ENCODE assay signal across 8 cellular contexts in the genomic region with DNA sequence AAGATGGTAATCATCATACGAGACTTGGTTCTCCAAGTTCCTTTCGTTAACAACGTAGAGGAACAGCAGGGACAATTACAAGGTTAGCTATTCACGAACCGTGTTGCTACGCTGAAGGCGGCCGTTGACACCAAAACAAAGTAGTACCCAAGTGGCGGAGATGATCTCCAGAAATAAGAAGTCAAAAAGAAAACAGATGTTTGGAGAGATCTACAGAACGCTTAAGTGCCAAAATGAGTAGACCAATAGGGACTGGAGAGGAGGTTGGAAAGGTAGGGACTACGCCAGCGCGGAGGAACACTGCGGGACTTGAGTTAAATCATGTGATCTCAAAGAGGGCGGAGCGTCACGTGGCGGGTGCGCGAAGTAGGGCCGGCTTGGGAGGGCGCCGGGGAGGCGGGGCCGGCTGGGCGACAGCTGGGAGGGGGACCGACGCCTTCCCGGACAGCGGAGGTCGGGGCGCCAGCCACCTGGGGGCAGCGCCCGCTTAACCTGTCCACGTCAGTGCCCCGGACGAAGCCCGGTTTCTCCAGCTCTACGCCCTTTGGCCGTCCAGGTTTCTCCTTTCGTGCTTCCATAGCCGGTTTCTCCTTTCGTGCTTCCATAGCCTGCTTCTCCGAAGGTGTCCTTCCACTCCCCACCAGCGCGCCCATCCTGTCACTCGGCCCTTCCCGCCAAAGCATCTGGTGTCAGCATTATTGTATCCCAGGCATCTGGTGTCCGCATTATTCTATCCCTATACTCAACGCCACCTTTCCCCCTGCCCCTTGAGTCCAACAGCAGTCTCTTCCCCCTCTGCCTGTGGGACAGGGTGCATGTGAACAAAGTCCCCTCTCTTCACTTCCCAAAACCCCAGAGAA. TPM values are rescaled to one million over a fixed set of nuclear protein-coding genes. Genes with fewer than 3 reads are reported as not detected.
DNase-seq lines count a peak whose midpoint lies in the region; ATAC-seq and TF ChIP-seq lines count a peak whose summit lies in the region.

No MANE protein-coding gene starts in this region.

- peaks cover 53% of the 10 kb centered on the region for H3K36me3 Mint-ChIP-seq in activated CD4-positive, alpha-beta T cell treated with anti-CD3 and anti-CD28 coated beads, Interleukin-2, amount 10 ng/mL, durations not matched to agents 7 days and 5 days (ENCODE audit: low read depth)
- peaks cover 90% of the 10 kb centered on the region for H3K36me3 Mint-ChIP-seq in dendritic cell treated with granulocyte-macrophage colony-stimulating factor and Interleukin-4, amounts not matched to agents 40 ng/mL and 50 ng/mL, for 4 days (ENCODE audit: low read depth)

- H3K36me3 ChIP-seq in left lung: peaks cover 0 to 50% of the 10 kb centered on the region in 2 donors

- ATAC-seq in HG03378 (IDR thresholded peaks at IDR 0.05; ENCODE audit: unreplicated experiment) (peak; percentile 39), left lung (peak; percentile 65)

- peak; percentile 82 for DNase-seq in AG04449 (ENCODE audit: low read depth, low spot score)
- peak; percentile 53 for DNase-seq in NCI-H524 treated with DMSO at 0.1 percent for 48 hours (lab: John Stamatoyannopoulos, UW)
- peak; percentile 94 for DNase-seq in activated CD4-positive, alpha-beta T cell treated with anti-CD3 and anti-CD28 coated beads, Interleukin-2, amount 10 ng/mL, durations not matched to agents 7 days and 5 days
- DNase-seq in left lung: peak; percentile 96
- peak; percentile 92 to 93 for DNase-seq in stimulated activated CD4-positive, alpha-beta T cell treated with anti-CD3 and anti-CD28 coated beads, Interleukin-2, amount 100 ng/mL, for 24 hours

- peak overlapping the region; percentile 96 to 97 for H3K27ac ChIP-seq in left lung

- peak overlapping the region; percentile 93 for H3K27ac Mint-ChIP-seq in activated CD4-positive, alpha-beta T cell treated with anti-CD3 and anti-CD28 coated beads, Interleukin-2, amount 10 ng/mL, durations not matched to agents 7 days and 5 days
- peak overlapping the region; percentile 98 for H3K27ac Mint-ChIP-seq in dendritic cell treated with granulocyte-macrophage colony-stimulating factor and Interleukin-4, amounts not matched to agents 40 ng/mL and 50 ng/mL, for 4 days

- H3K4me3 ChIP-seq in AG04449 (ENCODE audit: low read depth, low read length): peak overlapping the region; percentile 96
- H3K4me3 ChIP-seq in left lung: peak overlapping the region; percentile 91 to 99

- H3K27me3 Mint-ChIP-seq in activated CD4-positive, alpha-beta T cell treated with anti-CD3 and anti-CD28 coated beads, Interleukin-2, amount 10 ng/mL, durations not matched to agents 7 days and 5 days: no peaks in the 10 kb centered on the region
- no peaks in the 10 kb centered on the region for H3K27me3 Mint-ChIP-seq in dendritic cell treated with granulocyte-macrophage colony-stimulating factor and Interleukin-4, amounts not matched to agents 40 ng/mL and 50 ng/mL, for 4 days

- no peaks in the 10 kb centered on the region for H3K9me3 Mint-ChIP-seq in activated CD4-positive, alpha-beta T cell treated with anti-CD3 and anti-CD28 coated beads, Interleukin-2, amount 10 ng/mL, durations not matched to agents 7 days and 5 days
- H3K9me3 Mint-ChIP-seq in dendritic cell treated with granulocyte-macrophage colony-stimulating factor and Interleukin-4, amounts not matched to agents 40 ng/mL and 50 ng/mL, for 4 days: no peaks in the 10 kb centered on the region

- peaks cover 17 to 38% of the 10 kb centered on the region in 2 donors for H3K4me1 ChIP-seq in left lung

- CTCF ChIA-PET in AG04449 (lab: Yijun Ruan, JAX): interaction anchor here (0.8 to 2.6 kb wide), 5 partner anchors 19 to 318 kb away, joined by 3 to 12 read pairs (median 3); no protein-coding TSS in a partner anchor
- CTCF ChIA-PET in activated CD4-positive, alpha-beta T cell treated with anti-CD3 and anti-CD28 coated beads, Interleukin-2, amount 10 ng/mL, durations not matched to agents 7 days and 5 days (lab: Charles Lee): interaction anchor here (1.5 to 3.3 kb wide), 4 partner anchors 8 to 194 kb away, joined by 5 to 20 read pairs (median 12); a partner anchor contains a TSS

- TF ChIP-seq CTCF in AG04449 (IDR thresholded peaks at IDR 0.05; ENCODE audit: insufficient read depth, low read length, missing control alignments) (no peak), left lung (IDR thresholded peaks at IDR 0.05) (no peak)

- in situ Hi-C loops in GM18951 (cut with MboI; ENCODE audit: low sequenced_read_pairs, unreplicated experiment): no loop called here

- intact Hi-C loops in dendritic cell treated with granulocyte-macrophage colony-stimulating factor and Interleukin-4, amounts not matched to agents 40 ng/mL and 50 ng/mL, for 4 days (cut with micrococcal nuclease): loop anchor here (1.0 to 5.0 kb wide), 2 partner anchors 9 to 39 kb away; a partner anchor contains a TSS
- intact Hi-C loops in left lung (cut with DNase I): no loop called here

- peak; percentile 58 for TF ChIP-seq POLR2A in GM18951 (IDR thresholded peaks at IDR 0.05; ENCODE audit: extremely low read depth, insufficient read depth, insufficient read length)

- H3K9me3 ChIP-seq in left lung: no peaks in the 10 kb centered on the region

- H3K27me3 ChIP-seq in left lung: no peaks in the 10 kb centered on the region

- POLR2A ChIA-PET in AG04449 (lab: Yijun Ruan, JAX): interaction anchor here (0.6 to 2.0 kb wide), 4 partner anchors 9 to 106 kb away, joined by 3 to 11 read pairs (median 3); a partner anchor contains a TSS
- POLR2A ChIA-PET in activated CD4-positive, alpha-beta T cell treated with anti-CD3 and anti-CD28 coated beads, Interleukin-2, amount 10 ng/mL, durations not matched to agents 7 days and 5 days (lab: Charles Lee): interaction anchor here (0.6 to 1.0 kb wide), 2 partner anchors 22 to 1052 kb away, joined by 3 to 6 read pairs; a partner anchor contains a TSS

- H3K4me1 Mint-ChIP-seq in activated CD4-positive, alpha-beta T cell treated with anti-CD3 and anti-CD28 coated beads, Interleukin-2, amount 10 ng/mL, durations not matched to agents 7 days and 5 days: peaks cover 42% of the 10 kb centered on the region
- peaks cover 48% of the 10 kb centered on the region for H3K4me1 Mint-ChIP-seq in dendritic cell treated with granulocyte-macrophage colony-stimulating factor and Interleukin-4, amounts not matched to agents 40 ng/mL and 50 ng/mL, for 4 days (ENCODE audit: low read depth)

- peak overlapping the region; percentile 87 for H3K4me3 Mint-ChIP-seq in activated CD4-positive, alpha-beta T cell treated with anti-CD3 and anti-CD28 coated beads, Interleukin-2, amount 10 ng/mL, durations not matched to agents 7 days and 5 days
- H3K4me3 Mint-ChIP-seq in dendritic cell treated with granulocyte-macrophage colony-stimulating factor and Interleukin-4, amounts not matched to agents 40 ng/mL and 50 ng/mL, for 4 days: peak overlapping the region; percentile 98

RNA-seq across cellular contexts. Expression of a gene that starts 0.7 kb away (rescaled TPM):
- total RNA-seq in activated CD4-positive, alpha-beta T cell treated with anti-CD3 and anti-CD28 coated beads, Interleukin-2, amount 10 ng/mL, durations not matched to agents 7 days and 5 days: 100 to 1,000 TPM; 256 to 279 TPM
- total RNA-seq in left lung: 100 to 1,000 TPM; 545 to 559 TPM

RNA-seq across cellular contexts. Expression of a gene that starts 3.7 kb away (rescaled TPM):
- total RNA-seq in activated CD4-positive, alpha-beta T cell treated with anti-CD3 and anti-CD28 coated beads, Interleukin-2, amount 10 ng/mL, durations not matched to agents 7 days and 5 days: 10 to 100 TPM; 55.9 to 59.2 TPM
- 10 to 100 TPM; 31.1 to 45.4 TPM for total RNA-seq in left lung

RNA-seq across cellular contexts. Expression of a gene that starts 8.6 kb away (rescaled TPM):
- total RNA-seq in activated CD4-positive, alpha-beta T cell treated with anti-CD3 and anti-CD28 coated beads, Interleukin-2, amount 10 ng/mL, durations not matched to agents 7 days and 5 days: 100 to 1,000 TPM; 168 to 183 TPM
- 100 to 1,000 TPM; 134 to 171 TPM for total RNA-seq in left lung

RNA-seq across cellular contexts. Expression of a gene that starts 8.6 kb away (rescaled TPM):
- 10 to 100 TPM; 53.2 TPM for total RNA-seq in activated CD4-positive, alpha-beta T cell treated with anti-CD3 and anti-CD28 coated beads, Interleukin-2, amount 10 ng/mL, durations not matched to agents 7 days and 5 days
- 10 to 100 TPM; 36.9 to 46.3 TPM for total RNA-seq in left lung

RNA-seq across cellular contexts. Expression of a gene that starts 9.1 kb away (rescaled TPM):
- 10 to 100 TPM; 41.7 to 42.4 TPM for total RNA-seq in activated CD4-positive, alpha-beta T cell treated with anti-CD3 and anti-CD28 coated beads, Interleukin-2, amount 10 ng/mL, durations not matched to agents 7 days and 5 days
- 10 to 100 TPM; 26.5 to 46.6 TPM for total RNA-seq in left lung

Comparison
In these comparisons a context has a peak if more than half of its experiments do, and no peak if none do; other contexts are left out.
1. Peak in every context shown above with its lines: DNase-seq, ATAC-seq, H3K4me3 ChIP-seq and H3K27ac ChIP-seq.